Comparison of ENCODE assay signal across 9 cellular contexts in genomic region chr18:805008-805754, GRCh38. TPM values are rescaled to one million over a fixed set of nuclear protein-coding genes. Genes with fewer than 3 reads are reported as not detected.
DNase-seq lines count a peak whose midpoint lies in the region; ATAC-seq and TF ChIP-seq lines count a peak whose summit lies in the region.
"Had no signal": no experiment of that assay in that cellular context is flagged by ENCODE, and none has a peak within 500 bp of the region (broad histone marks: within the 10 kb centered on the region; RNA-seq: fewer than 3 reads in every experiment).

No MANE protein-coding gene starts in this region.

- DNase-seq in activated naive CD4-positive, alpha-beta T cell treated with anti-CD3 and anti-CD28 coated beads for 36 hours = no peak
- DNase-seq in activated naive CD4-positive, alpha-beta T cell (lab: John Stamatoyannopoulos, UW) = no peak
- DNase-seq in colonic mucosa (no peak), thoracic aorta (ENCODE audit: low spot score) (no peak), NCI-H2107 (lab: John Stamatoyannopoulos, UW) (no peak), DMS 273 (lab: John Stamatoyannopoulos, UW; ENCODE audit: unreplicated experiment) (no peak), NAMALWA (ENCODE audit: low spot score) (no peak)
- DNase-seq: DMS79 had no signal

- H3K9me3 Mint-ChIP-seq in activated naive CD4-positive, alpha-beta T cell treated with anti-CD3 and anti-CD28 coated beads for 36 hours = no peaks in the 10 kb centered on the region

- no peak overlapping the region for H3K4me3 ChIP-seq in colonic mucosa
- peak overlapping the region; percentile 8 for H3K4me3 ChIP-seq in thoracic aorta

- no peaks in the 10 kb centered on the region for H3K27me3 ChIP-seq in colonic mucosa
- H3K27me3 ChIP-seq in thoracic aorta (replicated peaks; ENCODE audit: insufficient read depth) = no peaks in the 10 kb centered on the region

- H3K36me3 Mint-ChIP-seq in activated naive CD4-positive, alpha-beta T cell treated with anti-CD3 and anti-CD28 coated beads for 36 hours (ENCODE audit: low read depth) = peaks cover 3% of the 10 kb centered on the region

- no peak overlapping the region for H3K9ac ChIP-seq in colonic mucosa (ENCODE audit: low read depth in 2 of 2, low read length in 2 of 2)

- TF ChIP-seq CTCF in colonic mucosa (IDR thresholded peaks at IDR 0.05) (no peak), thoracic aorta (IDR thresholded peaks at IDR 0.05) (no peak)

- H3K9me3 ChIP-seq in colonic mucosa = no peaks in the 10 kb centered on the region
- H3K9me3 ChIP-seq in thoracic aorta = no peaks in the 10 kb centered on the region

- peaks cover 64% of the 10 kb centered on the region for H3K4me1 Mint-ChIP-seq in activated naive CD4-positive, alpha-beta T cell treated with anti-CD3 and anti-CD28 coated beads for 36 hours (ENCODE audit: low read depth)

- CTCF ChIA-PET in activated naive CD4-positive, alpha-beta T cell treated with anti-CD3 and anti-CD28 coated beads for 36 hours (lab: Charles Lee) = interaction anchor here (0.9 to 1.5 kb wide), 2 partner anchors 25 to 34 kb away, joined by 5 read pairs; no protein-coding TSS in a partner anchor

- H3K36me3 ChIP-seq in colonic mucosa (no peaks in the 10 kb centered on the region), thoracic aorta (no peaks in the 10 kb centered on the region)

- intact Hi-C loops in activated naive CD4-positive, alpha-beta T cell treated with anti-CD3 and anti-CD28 coated beads for 36 hours (cut with micrococcal nuclease) = loop anchor here (1.0 kb wide), 1 partner anchor 8 kb away; no protein-coding TSS in a partner anchor
- intact Hi-C loops in colonic mucosa (cut with DNase I) = no loop called here

- H3K4me1 ChIP-seq in colonic mucosa = peaks cover 17% of the 10 kb centered on the region
- peaks cover 8 to 20% of the 10 kb centered on the region in 2 donors for H3K4me1 ChIP-seq in thoracic aorta (ENCODE audit: control insufficient read depth in 1 of 2, low read depth in 2 of 2)

- peak overlapping the region; percentile 52 for H3K4me3 Mint-ChIP-seq in activated naive CD4-positive, alpha-beta T cell treated with anti-CD3 and anti-CD28 coated beads for 36 hours

- H3K27ac Mint-ChIP-seq in activated naive CD4-positive, alpha-beta T cell treated with anti-CD3 and anti-CD28 coated beads for 36 hours = no peak overlapping the region

- H3K27ac ChIP-seq in colonic mucosa = peak overlapping the region; percentile 42
- H3K27ac ChIP-seq in thoracic aorta = no peak overlapping the region

- ATAC-seq in HG02981 (IDR thresholded peaks at IDR 0.05; ENCODE audit: unreplicated experiment) (peak; percentile 36), thoracic aorta (ENCODE audit: insufficient number of reproducible peaks, low FRiP score, low read depth) (no peak)

- no peaks in the 10 kb centered on the region for H3K27me3 Mint-ChIP-seq in activated naive CD4-positive, alpha-beta T cell treated with anti-CD3 and anti-CD28 coated beads for 36 hours (ENCODE audit: low read depth)

RNA-seq across cellular contexts. Expression of gene YES1, which starts 6.9 kb away (rescaled TPM):
- 1 to 10 TPM; 6.7 to 8.3 TPM for total RNA-seq in activated naive CD4-positive, alpha-beta T cell treated with anti-CD3 and anti-CD28 coated beads for 36 hours
- 10 to 100 TPM; 56.3 to 83.4 TPM for total RNA-seq in colonic mucosa
- 10 to 100 TPM; 41.2 to 50.4 TPM for total RNA-seq in thoracic aorta

Comparison
In these comparisons a context has a peak if more than half of its experiments do, and no peak if none do; other contexts are left out.
1. RNA of gene YES1, which starts 6.9 kb away (total RNA-seq): 56.3 to 83.4 TPM in colonic mucosa and 41.2 to 50.4 TPM in thoracic aorta; 6.7 to 8.3 TPM in activated naive CD4-positive, alpha-beta T cell treated with anti-CD3 and anti-CD28 coated beads for 36 hours; every median in the first group is over 4 times any median in the second.